Comparison of ENCODE assay signal across 28 cellular contexts in the genomic region with DNA sequence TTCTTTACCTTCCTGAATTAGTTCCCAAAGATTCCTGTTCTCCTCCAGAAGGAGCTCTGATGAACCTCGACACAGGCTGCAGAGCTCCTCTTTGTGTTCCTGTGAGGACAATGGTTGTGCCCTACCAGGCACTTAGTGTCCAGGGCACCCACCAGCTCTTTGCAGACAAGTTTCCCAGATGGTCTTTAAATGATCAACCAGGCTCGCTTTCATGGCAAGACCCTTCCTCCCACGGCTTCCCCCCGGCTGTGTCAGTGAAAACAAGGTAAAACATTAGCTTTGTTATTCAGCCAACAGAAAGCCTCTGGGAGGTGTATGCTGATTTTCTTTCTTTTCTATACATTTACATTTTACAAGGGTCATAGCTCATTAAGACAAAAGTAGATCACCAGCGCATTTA. TPM values are rescaled to one million over a fixed set of nuclear protein-coding genes. Genes with fewer than 3 reads are reported as not detected.
DNase-seq lines count a peak whose midpoint lies in the region; ATAC-seq and TF ChIP-seq lines count a peak whose summit lies in the region.
"Had no signal": no experiment of that assay in that cellular context is flagged by ENCODE, and none has a peak within 500 bp of the region (broad histone marks: within the 10 kb centered on the region; RNA-seq: fewer than 3 reads in every experiment).

No MANE protein-coding gene starts in this region.

- ATAC-seq in WTC11 (peak; percentile 97), HG02678 (IDR thresholded peaks at IDR 0.05; ENCODE audit: unreplicated experiment) (no peak)
- ATAC-seq in activated T-helper 17 cell treated with anti-CD3 and anti-CD28 coated beads, Interleukin-2, amount 50 U/mL, for 72 hours (replicated peaks): no peak
- ATAC-seq: GM12878; right cardiac atrium; stimulated activated naive CD8-positive, alpha-beta T cell treated with anti-CD3 and anti-CD28 coated beads, Interleukin-15, amount 100 ng/mL, for 72 hours had no signal

- peak overlapping the region; percentile 3 for H3K4me2 ChIP-seq in H9 (ENCODE audit: insufficient read depth, insufficient read length, low read length)

- H3K23ac ChIP-seq in H9 (ENCODE audit: insufficient read length, low read depth, low read length): no peak overlapping the region

- H3K56ac ChIP-seq in H9 (ENCODE audit: insufficient read length, low read depth, low read length): no peak overlapping the region

- CTCF ChIA-PET in WTC11 (lab: Charles Lee): interaction anchor here (0.6 to 1.5 kb wide), 6 partner anchors 30 to 403 kb away, joined by 3 to 17 read pairs (median 4); a partner anchor contains a TSS

- H4K20me1 ChIP-seq in H9 (ENCODE audit: control insufficient read depth, insufficient read depth, insufficient read length): no peaks in the 10 kb centered on the region

- no peak overlapping the region for H2BK20ac ChIP-seq in H9 (ENCODE audit: low read depth, low read length, poor library complexity, severe bottlenecking)

- no peak overlapping the region for H2BK5ac ChIP-seq in H9 (ENCODE audit: insufficient read length, low read length)

- H3K18ac ChIP-seq in H9 (ENCODE audit: insufficient read length, low read depth, low read length): no peak overlapping the region

- H2AFZ ChIP-seq in H9 (ENCODE audit: low read length): no peak overlapping the region
- H2AFZ ChIP-seq: parathyroid adenoma had no signal

- peaks cover 4% of the 10 kb centered on the region; the same call in 1 of the 2 replicates for H3K4me1 ChIP-seq in H9 (ENCODE audit: insufficient read depth, low read length)
- H3K4me1 ChIP-seq: parathyroid adenoma had no signal

- no peak overlapping the region for H2BK120ac ChIP-seq in H9 (ENCODE audit: low read depth, low read length, poor library complexity, severe bottlenecking)

- H3K9ac ChIP-seq in H9 (ENCODE audit: extremely low read depth, insufficient read length, low read length): no peak overlapping the region
- H3K9ac ChIP-seq: parathyroid adenoma had no signal

- H4K91ac ChIP-seq in H9 (ENCODE audit: insufficient read length, low read depth, low read length): no peak overlapping the region

- H4K8ac ChIP-seq in H9 (replicated peaks; ENCODE audit: insufficient read length, low read depth, low read length): no peak overlapping the region

- H3K4me3 Mint-ChIP-seq in H9: peak overlapping the region; percentile 27 to 48
- H3K4me3 Mint-ChIP-seq in WTC11: peak overlapping the region; percentile 44
- H3K4me3 Mint-ChIP-seq in progenitor cell of endocrine pancreas (ENCODE audit: low read depth): no peak overlapping the region
- H3K4me3 Mint-ChIP-seq in activated T-helper 17 cell treated with anti-CD3 and anti-CD28 coated beads, Interleukin-2, amount 50 U/mL, for 72 hours: no peak overlapping the region
- H3K4me3 Mint-ChIP-seq: activated CD4-positive, alpha-beta T cell treated with anti-CD3 and anti-CD28 coated beads, Interleukin-2, amount 10 ng/mL, durations not matched to agents 24 days and 14 days; stimulated activated naive CD8-positive, alpha-beta T cell treated with anti-CD3 and anti-CD28 coated beads, Interleukin-15, amount 100 ng/mL, for 72 hours had no signal

- no peak overlapping the region for H3K27ac ChIP-seq in H9 (ENCODE audit: insufficient read length, low read depth, low read length)
- H3K27ac ChIP-seq: parathyroid adenoma, RWPE1, SJSA1, thoracic aorta had no signal

- H3K9me3 Mint-ChIP-seq in H9: peaks cover 1 to 7% of the 10 kb centered on the region in 2 experiments; a peak in 3 of 5 replicates
- H3K9me3 Mint-ChIP-seq in WTC11: peaks cover 5% of the 10 kb centered on the region
- H3K9me3 Mint-ChIP-seq in progenitor cell of endocrine pancreas (ENCODE audit: low read depth): no peaks in the 10 kb centered on the region
- no peaks in the 10 kb centered on the region for H3K9me3 Mint-ChIP-seq in activated T-helper 17 cell treated with anti-CD3 and anti-CD28 coated beads, Interleukin-2, amount 50 U/mL, for 72 hours
- H3K9me3 Mint-ChIP-seq: activated CD4-positive, alpha-beta T cell treated with anti-CD3 and anti-CD28 coated beads, Interleukin-2, amount 10 ng/mL, durations not matched to agents 24 days and 14 days; stimulated activated naive CD8-positive, alpha-beta T cell treated with anti-CD3 and anti-CD28 coated beads, Interleukin-15, amount 100 ng/mL, for 72 hours had no signal

- no peaks in the 10 kb centered on the region for H3K79me2 ChIP-seq in H9 (ENCODE audit: insufficient read depth, low read length)
- H3K79me2 ChIP-seq: parathyroid adenoma had no signal

- H3K23me2 ChIP-seq in H9 (ENCODE audit: insufficient read length, low read depth, low read length, poor library complexity, severe bottlenecking): no peaks in the 10 kb centered on the region

- H3K27ac Mint-ChIP-seq in H9: peak overlapping the region; percentile 84 to 93 (median 91); a peak in 5 of 7 replicates
- peak overlapping the region; percentile 80; the same call in 1 of the 2 replicates for H3K27ac Mint-ChIP-seq in WTC11
- H3K27ac Mint-ChIP-seq in progenitor cell of endocrine pancreas: peak overlapping the region; percentile 62
- no peak overlapping the region for H3K27ac Mint-ChIP-seq in activated T-helper 17 cell treated with anti-CD3 and anti-CD28 coated beads, Interleukin-2, amount 50 U/mL, for 72 hours
- H3K27ac Mint-ChIP-seq: activated CD4-positive, alpha-beta T cell treated with anti-CD3 and anti-CD28 coated beads, Interleukin-2, amount 10 ng/mL, durations not matched to agents 24 days and 14 days; stimulated activated naive CD8-positive, alpha-beta T cell treated with anti-CD3 and anti-CD28 coated beads, Interleukin-15, amount 100 ng/mL, for 72 hours had no signal

- TF ChIP-seq CTCF in H9 (conservative IDR thresholded peaks at IDR 0.05) (no peak), WTC11 (IDR thresholded peaks at IDR 0.05) (no peak), progenitor cell of endocrine pancreas (IDR thresholded peaks at IDR 0.05; ENCODE audit: unreplicated experiment) (no peak)

- H3K27me3 ChIP-seq in H9 (ENCODE audit: insufficient read depth, low read length): no peaks in the 10 kb centered on the region; the same call in 1 of the 2 replicates
- H3K27me3 ChIP-seq: SJSA1 had no signal

- no peaks in the 10 kb centered on the region for H3K9me3 ChIP-seq in H9 (ENCODE audit: control insufficient read depth, low read depth, low read length)
- H3K9me3 ChIP-seq: SJSA1, thoracic aorta had no signal

- WGBS in H9 (ENCODE audit: extremely low coverage, insufficient read length, low lambda C conversion rate): no CpG with 5 or more reads among the region's 5 CpGs

- POLR2A ChIA-PET in WTC11 (lab: Charles Lee): interaction anchor here (1.0 to 1.1 kb wide), 2 partner anchors 32 to 33 kb away, joined by 3 to 5 read pairs; a partner anchor contains a TSS

- peaks cover 43 to 48% of the 10 kb centered on the region in 2 experiments for H3K4me1 Mint-ChIP-seq in H9
- H3K4me1 Mint-ChIP-seq in WTC11: peaks cover 42% of the 10 kb centered on the region
- peaks cover 15% of the 10 kb centered on the region for H3K4me1 Mint-ChIP-seq in progenitor cell of endocrine pancreas (ENCODE audit: low read depth)
- H3K4me1 Mint-ChIP-seq in activated T-helper 17 cell treated with anti-CD3 and anti-CD28 coated beads, Interleukin-2, amount 50 U/mL, for 72 hours: no peaks in the 10 kb centered on the region
- H3K4me1 Mint-ChIP-seq: activated CD4-positive, alpha-beta T cell treated with anti-CD3 and anti-CD28 coated beads, Interleukin-2, amount 10 ng/mL, durations not matched to agents 24 days and 14 days; stimulated activated naive CD8-positive, alpha-beta T cell treated with anti-CD3 and anti-CD28 coated beads, Interleukin-15, amount 100 ng/mL, for 72 hours had no signal

- H3K4ac ChIP-seq in H9 (ENCODE audit: low read depth, low read length): no peak overlapping the region

- H2BK15ac ChIP-seq in H9 (ENCODE audit: low read depth, low read length): no peak overlapping the region

- H3K79me1 ChIP-seq in H9 (ENCODE audit: insufficient read depth, low read depth, low read length, poor library complexity, severe bottlenecking): no peaks in the 10 kb centered on the region

- no peak overlapping the region for H2BK12ac ChIP-seq in H9 (ENCODE audit: insufficient read length, low read depth, low read length)

- DNase-seq in H9: peak; percentile 88
- peak; percentile 80 for DNase-seq in WTC11 (ENCODE audit: low spot score)
- peak; percentile 76 for DNase-seq in iPS-NIHi7 (ENCODE audit: extremely low spot score)
- no peak for DNase-seq in progenitor cell of endocrine pancreas (ENCODE audit: low spot score, unreplicated experiment)
- no peak for DNase-seq in middle frontal gyrus (ENCODE audit: extremely low spot score, low spot score)
- DNase-seq in NCI-H187 treated with DMSO at 0.1 percent for 48 hours (lab: John Stamatoyannopoulos, UW): no peak
- DNase-seq: activated CD4-positive, alpha-beta T cell treated with anti-CD3 and anti-CD28 coated beads, Interleukin-2, amount 10 ng/mL, durations not matched to agents 24 days and 14 days; activated naive CD4-positive, alpha-beta T cell; activated T-cell treated with anti-CD3 and anti-CD28 coated beads, Interleukin-2, amount 50 U/mL, for 48 hours; caudate nucleus; cortex of kidney; effector memory CD4-positive, alpha-beta T cell; hypothalamus; NCI-H1092; NCI-H187; NCI-H2171; right cardiac atrium; stimulated activated CD4-positive, alpha-beta T cell treated with anti-CD3 and anti-CD28 coated beads, Interleukin-12 subunit alpha, Interleukin-12 subunit beta, amount 100 ng/mL, for 4 hours; stimulated activated CD4-positive, alpha-beta T cell treated with anti-CD3 and anti-CD28 coated beads, Interleukin-2, amount 100 ng/mL, for 48 hours; stimulated activated naive CD8-positive, alpha-beta T cell treated with anti-CD3 and anti-CD28 coated beads, Interleukin-15, amount 100 ng/mL, for 72 hours had no signal

- no peak overlapping the region for H4K5ac ChIP-seq in H9 (ENCODE audit: insufficient read length, low read depth, low read length)

- no peak overlapping the region for H3K14ac ChIP-seq in H9 (ENCODE audit: insufficient read depth, low read length)

- H3K27me3 Mint-ChIP-seq in H9 (ENCODE audit: low read depth): peaks cover 52% of the 10 kb centered on the region
- peaks cover 78% of the 10 kb centered on the region for H3K27me3 Mint-ChIP-seq in WTC11 (ENCODE audit: low read depth)
- no peaks in the 10 kb centered on the region for H3K27me3 Mint-ChIP-seq in progenitor cell of endocrine pancreas
- no peaks in the 10 kb centered on the region for H3K27me3 Mint-ChIP-seq in activated T-helper 17 cell treated with anti-CD3 and anti-CD28 coated beads, Interleukin-2, amount 50 U/mL, for 72 hours
- H3K27me3 Mint-ChIP-seq: activated CD4-positive, alpha-beta T cell treated with anti-CD3 and anti-CD28 coated beads, Interleukin-2, amount 10 ng/mL, durations not matched to agents 24 days and 14 days; stimulated activated naive CD8-positive, alpha-beta T cell treated with anti-CD3 and anti-CD28 coated beads, Interleukin-15, amount 100 ng/mL, for 72 hours had no signal

- no peak overlapping the region for H2AK5ac ChIP-seq in H9 (ENCODE audit: insufficient read length, low read length)

- H3K36me3 Mint-ChIP-seq in H9 (ENCODE audit: insufficient read depth in 1 of 3, low read depth in 3 of 3): peaks cover 0 to 6% (median 2%) of the 10 kb centered on the region in 3 experiments; a peak in 1 of 7 replicates
- H3K36me3 Mint-ChIP-seq in WTC11: peaks cover 2% of the 10 kb centered on the region; the same call in 1 of the 2 replicates
- H3K36me3 Mint-ChIP-seq in progenitor cell of endocrine pancreas (ENCODE audit: insufficient read depth): no peaks in the 10 kb centered on the region
- no peaks in the 10 kb centered on the region for H3K36me3 Mint-ChIP-seq in activated T-helper 17 cell treated with anti-CD3 and anti-CD28 coated beads, Interleukin-2, amount 50 U/mL, for 72 hours (ENCODE audit: low read depth)

- H3T11ph ChIP-seq in H9 (ENCODE audit: low read length): no peak overlapping the region

RNA-seq across cellular contexts. Expression of a gene that starts 32.3 kb away (rescaled TPM):
- 5.6 and 6.4 TPM in 2 replicates for total RNA-seq in H9 (2021)
- 3.9 to 5.7 TPM (median 4.0 TPM) in 3 replicates for total RNA-seq in WTC11 (2021)
- 17.3 and 20.3 TPM in 2 replicates for total RNA-seq in progenitor cell of endocrine pancreas
- total RNA-seq in activated T-helper 17 cell treated with anti-CD3 and anti-CD28 coated beads, Interleukin-2, amount 50 U/mL, for 72 hours: 1 to 10 TPM in 1 of 2 donors, not detected in 1; 1.5 TPM
- total RNA-seq: activated CD4-positive, alpha-beta T cell treated with anti-CD3 and anti-CD28 coated beads, Interleukin-2, amount 10 ng/mL, durations not matched to agents 24 days and 14 days; OCI-LY7 had no signal

Comparison
In these comparisons a context has a peak if more than half of its experiments do, and no peak if none do; other contexts are left out.
1. DNase-seq: peak in H9 (single experiment), WTC11 (single experiment) and iPS-NIHi7 (single experiment); none in progenitor cell of endocrine pancreas (single experiment), middle frontal gyrus (single experiment) and NCI-H187 treated with DMSO at 0.1 percent for 48 hours (single experiment).
2. H3K4me3 Mint-ChIP-seq: peak in H9 (2 of 2) and WTC11 (single experiment); none in progenitor cell of endocrine pancreas (single experiment) and activated T-helper 17 cell treated with anti-CD3 and anti-CD28 coated beads, Interleukin-2, amount 50 U/mL, for 72 hours (single experiment).